8 cellular contexts compared by ENCODE assay signal in genomic region chr16:89575247-89576172, GRCh38. TPM values are rescaled to one million over a fixed set of nuclear protein-coding genes. Genes with fewer than 3 reads are reported as not detected.
DNase-seq lines count a peak whose midpoint lies in the region; ATAC-seq and TF ChIP-seq lines count a peak whose summit lies in the region.

Gene CPNE7 (plus strand): TSS chr16:89575758. CDS start chr16:89575898, 140 bp downstream.

- H3K27me3 Mint-ChIP-seq in chondrocyte (ENCODE audit: low read depth) (no peaks in the 10 kb centered on the region), neural crest cell (ENCODE audit: low read depth) (peaks cover 48% of the 10 kb centered on the region)

- peaks cover 19% of the 10 kb centered on the region for H3K4me1 ChIP-seq in Karpas-422 (ENCODE audit: low read length)

- no peaks in the 10 kb centered on the region for H3K79me2 ChIP-seq in Karpas-422 (ENCODE audit: low read length)

- H3K4me3 ChIP-seq in Karpas-422 (ENCODE audit: low read length) = peak within 1 kb of the TSS; percentile 62

- H3K27ac Mint-ChIP-seq in chondrocyte (ENCODE audit: unreplicated experiment) = no peak within 1 kb of the TSS
- no peak within 1 kb of the TSS for H3K27ac Mint-ChIP-seq in neural crest cell (ENCODE audit: unreplicated experiment)

- H3K4me1 Mint-ChIP-seq in chondrocyte (ENCODE audit: low read depth) (peaks cover 20% of the 10 kb centered on the region), neural crest cell (no peaks in the 10 kb centered on the region)

- H4K20me1 ChIP-seq in Karpas-422 (ENCODE audit: insufficient read depth, low read depth, low read length) = no peaks in the 10 kb centered on the region

- 0 out of 2 replicates have a peak within 1 kb of the TSS, but pooled peaks have one; percentile 67 for H2AFZ ChIP-seq in Karpas-422 (ENCODE audit: low read length)

- TF ChIP-seq CTCF in chondrocyte (IDR thresholded peaks at IDR 0.05) = no peak
- no peak for TF ChIP-seq CTCF in neural crest cell (conservative IDR thresholded peaks at IDR 0.05)

- peaks cover under 1% of the 10 kb centered on the region; the same call in 1 of the 2 replicates for H3K9me3 ChIP-seq in Karpas-422 (ENCODE audit: low read length)

- H3K9me2 ChIP-seq in Karpas-422 (replicated peaks; ENCODE audit: insufficient read depth, low read length) = no peaks in the 10 kb centered on the region

- H3K4me3 Mint-ChIP-seq in chondrocyte (ENCODE audit: unreplicated experiment) = peak within 1 kb of the TSS; percentile 57
- peak within 1 kb of the TSS; percentile 44 for H3K4me3 Mint-ChIP-seq in neural crest cell

- no peaks in the 10 kb centered on the region for H3K27me3 ChIP-seq in Karpas-422 (ENCODE audit: low read length)

- DNase-seq in DMS53 (lab: John Stamatoyannopoulos, UW) (peak; percentile 46), DMS53 treated with DMSO at 0.1 percent for 48 hours (lab: John Stamatoyannopoulos, UW; ENCODE audit: unreplicated experiment) (no peak), Karpas-422 (peak; percentile 68), chondrocyte (ENCODE audit: low spot score) (no peak), neural crest cell (ENCODE audit: low read depth, low spot score) (no peak), anterior cingulate cortex (lab: John Stamatoyannopoulos, UW) (no peak)

- H3K9me3 Mint-ChIP-seq in chondrocyte (ENCODE audit: low read depth) = no peaks in the 10 kb centered on the region
- H3K9me3 Mint-ChIP-seq in neural crest cell = no peaks in the 10 kb centered on the region

- peak within 1 kb of the TSS; percentile 64 for H3K9ac ChIP-seq in Karpas-422 (ENCODE audit: low read length)

- no peak within 1 kb of the TSS for H3K27ac ChIP-seq in Karpas-422 (ENCODE audit: low read length)

- H3K36me3 ChIP-seq in Karpas-422 (ENCODE audit: insufficient read depth, low read length) = no peaks in the 10 kb centered on the region

- ATAC-seq in GM21723 (IDR thresholded peaks at IDR 0.05; ENCODE audit: unreplicated experiment) = no peak
- ATAC-seq in GM18498 (IDR thresholded peaks at IDR 0.05; ENCODE audit: unreplicated experiment) = no peak

- H3K4me2 ChIP-seq in Karpas-422 (ENCODE audit: low read depth, low read length, poor library complexity, severe bottlenecking) = peak within 1 kb of the TSS; percentile 84

- H3K36me3 Mint-ChIP-seq in chondrocyte (ENCODE audit: low read depth) (no peaks in the 10 kb centered on the region), neural crest cell (ENCODE audit: low read depth) (no peaks in the 10 kb centered on the region)

RNA-seq across cellular contexts. Expression of gene CPNE7, which starts in this region (rescaled TPM):
- total RNA-seq in Karpas-422 (2014; rRNA removed; shearing (Covaris generic); ENCODE audit: low replicate concordance) = 3.7 and 3.9 TPM in 2 replicates
- total RNA-seq in chondrocyte (15.5 to 41.7 TPM (median 16.3 TPM) in 3 replicates), neural crest cell (2.7 and 3.1 TPM in 2 replicates)

Comparison
In these comparisons a context has a peak if more than half of its experiments do, and no peak if none do; other contexts are left out.
1. DNase-seq: peak in DMS53 (single experiment) and Karpas-422 (single experiment); none in DMS53 treated with DMSO at 0.1 percent for 48 hours (single experiment), chondrocyte (single experiment), neural crest cell (single experiment) and anterior cingulate cortex (0 of 58).